29 cellular contexts compared by ENCODE assay signal in genomic region chr5:33166971-33167370, GRCh38.
"Had no signal": no experiment of that assay in that cellular context is flagged by ENCODE, and none has a peak within 500 bp of the region (broad histone marks: within the 10 kb centered on the region; RNA-seq: fewer than 3 reads in every experiment).

No MANE protein-coding gene starts in this region.

- H3K9me3 ChIP-seq: neutrophil, ovary, testis had no signal

- H3K4me3 ChIP-seq: heart left ventricle, ovary, skin epidermis, testis, transverse colon had no signal

- H3K4me1 ChIP-seq: heart left ventricle, testis, transverse colon had no signal

- H3K27me3 ChIP-seq: heart left ventricle, neutrophil, ovary, testis, transverse colon had no signal

- H3K36me3 ChIP-seq: heart left ventricle, neutrophil, ovary, transverse colon had no signal

- H3K27ac ChIP-seq: heart left ventricle, neutrophil, ovary, skin epidermis, testis, transverse colon had no signal

- H3K27me3 Mint-ChIP-seq: activated CD8-positive, alpha-beta memory T cell treated with anti-CD3 and anti-CD28 coated beads, Interleukin-2, amount 10 ng/mL, durations not matched to agents 7 days and 5 days; activated naive CD4-positive, alpha-beta T cell treated with anti-CD3 and anti-CD28 coated beads, Interleukin-2, amount 50 U/mL, for 24 hours; activated naive CD8-positive, alpha-beta T cell treated with anti-CD3 and anti-CD28 coated beads, Interleukin-2, amount 50 U/mL, for 24 hours; natural killer cell treated with Interleukin-12 subunit alpha and Interleukin-12 subunit beta and Interleukin-15 and Interleukin-18, amount 100 ng/mL, for 72 hours; progenitor cell of endocrine pancreas had no signal

- FAIRE-seq: endothelial cell of umbilical vein, urothelium cell line had no signal

- H3K4me3 Mint-ChIP-seq: activated CD8-positive, alpha-beta memory T cell treated with anti-CD3 and anti-CD28 coated beads, Interleukin-2, amount 10 ng/mL, durations not matched to agents 7 days and 5 days; activated CD8-positive, alpha-beta T cell treated with anti-CD3 and anti-CD28 coated beads, Interleukin-2, amount 10 ng/mL, durations not matched to agents 7 days and 5 days; activated naive CD4-positive, alpha-beta T cell treated with anti-CD3 and anti-CD28 coated beads, Interleukin-2, amount 50 U/mL, for 24 hours; activated naive CD8-positive, alpha-beta T cell treated with anti-CD3 and anti-CD28 coated beads, Interleukin-2, amount 50 U/mL, for 24 hours; immature natural killer cell; natural killer cell treated with Interleukin-12 subunit alpha and Interleukin-12 subunit beta and Interleukin-15 and Interleukin-18, amount 100 ng/mL, for 72 hours; T-helper 1 cell treated with Interleukin-12 subunit alpha and Interleukin-12 subunit beta and Interleukin-4 antibody, amounts not matched to agents 30 μg/mL and 1 μg/mL, for 36 hours had no signal

- H3K27ac Mint-ChIP-seq: activated CD8-positive, alpha-beta memory T cell treated with anti-CD3 and anti-CD28 coated beads, Interleukin-2, amount 10 ng/mL, durations not matched to agents 7 days and 5 days; activated CD8-positive, alpha-beta T cell treated with anti-CD3 and anti-CD28 coated beads, Interleukin-2, amount 10 ng/mL, durations not matched to agents 7 days and 5 days; activated naive CD4-positive, alpha-beta T cell treated with anti-CD3 and anti-CD28 coated beads, Interleukin-2, amount 50 U/mL, for 24 hours; activated naive CD8-positive, alpha-beta T cell treated with anti-CD3 and anti-CD28 coated beads, Interleukin-2, amount 50 U/mL, for 24 hours; activated T-helper 2 cell treated with anti-CD3 and anti-CD28 coated beads, Interferon-gamma antibody, Interleukin-2, Interleukin-4, amounts not matched to agents 10 μg/mL and 5 μg/mL and 100 μg/mL, durations not matched to agents 14 hours and 24 hours and 36 hours; immature natural killer cell; natural killer cell treated with Interleukin-12 subunit alpha and Interleukin-12 subunit beta and Interleukin-15 and Interleukin-18, amount 100 ng/mL, for 72 hours; progenitor cell of endocrine pancreas; T-helper 1 cell treated with Interleukin-12 subunit alpha and Interleukin-12 subunit beta and Interleukin-4 antibody, amounts not matched to agents 30 μg/mL and 1 μg/mL, for 36 hours had no signal

- H3K4me1 Mint-ChIP-seq: activated CD8-positive, alpha-beta memory T cell treated with anti-CD3 and anti-CD28 coated beads, Interleukin-2, amount 10 ng/mL, durations not matched to agents 7 days and 5 days; activated naive CD4-positive, alpha-beta T cell treated with anti-CD3 and anti-CD28 coated beads, Interleukin-2, amount 50 U/mL, for 24 hours; activated naive CD8-positive, alpha-beta T cell treated with anti-CD3 and anti-CD28 coated beads, Interleukin-2, amount 50 U/mL, for 24 hours; immature natural killer cell had no signal

- DNase-seq: activated CD4-positive, alpha-beta T cell treated with anti-CD3 and anti-CD28 coated beads for 1 hour; activated CD4-positive, alpha-beta T cell treated with anti-CD3 and anti-CD28 coated beads, Interleukin-2, amount 50 U/mL, for 1 hour; activated CD8-positive, alpha-beta memory T cell treated with anti-CD3 and anti-CD28 coated beads, Interleukin-2, amount 10 ng/mL, durations not matched to agents 7 days and 5 days; activated CD8-positive, alpha-beta T cell treated with anti-CD3 and anti-CD28 coated beads, Interleukin-2, amount 10 ng/mL, durations not matched to agents 7 days and 5 days; activated naive CD8-positive, alpha-beta T cell treated with anti-CD3 and anti-CD28 coated beads, Interleukin-2, amount 50 U/mL, for 24 hours; activated T-cell treated with anti-CD3 and anti-CD28 coated beads, Interleukin-2, amount 50 U/mL, for 48 hours; amygdala; caudate nucleus; heart left ventricle; hypothalamus; immature natural killer cell; ovary; retina; stimulated activated CD4-positive, alpha-beta T cell treated with anti-CD3 and anti-CD28 coated beads, Interleukin-12 subunit alpha, Interleukin-12 subunit beta, amount 100 ng/mL, for 4 hours; stimulated activated CD4-positive, alpha-beta T cell treated with anti-CD3 and anti-CD28 coated beads, Interleukin-4, amount 100 ng/mL, for 1 hour; stimulated activated naive CD8-positive, alpha-beta T cell treated with anti-CD3 and anti-CD28 coated beads, Interleukin-15, Interleukin-2, amounts not matched to agents 100 U/mL and 50 U/mL, for 24 hours; T1000; testis; transverse colon had no signal

- ATAC-seq: activated CD8-positive, alpha-beta memory T cell treated with anti-CD3 and anti-CD28 coated beads, Interleukin-2, amount 10 ng/mL, durations not matched to agents 7 days and 5 days; activated CD8-positive, alpha-beta T cell treated with anti-CD3 and anti-CD28 coated beads, Interleukin-2, amount 10 ng/mL, durations not matched to agents 7 days and 5 days; activated naive CD8-positive, alpha-beta T cell treated with anti-CD3 and anti-CD28 coated beads, Interleukin-2, amount 50 U/mL, for 24 hours; heart left ventricle; sciatic nerve; stimulated activated naive CD8-positive, alpha-beta T cell treated with anti-CD3 and anti-CD28 coated beads, Interleukin-15, Interleukin-2, amounts not matched to agents 100 U/mL and 50 U/mL, for 24 hours had no signal

- H3K36me3 Mint-ChIP-seq: activated CD8-positive, alpha-beta memory T cell treated with anti-CD3 and anti-CD28 coated beads, Interleukin-2, amount 10 ng/mL, durations not matched to agents 7 days and 5 days; activated naive CD4-positive, alpha-beta T cell treated with anti-CD3 and anti-CD28 coated beads, Interleukin-2, amount 50 U/mL, for 24 hours had no signal
